In genomic region chr5:102223542-102224444, GRCh38 we compare ENCODE assay signal across 8 cellular contexts.
A peak's percentile ranks its signal among the peaks of the same experiment; 100 is the strongest.
DNase-seq lines count a peak whose midpoint lies in the region; ATAC-seq and TF ChIP-seq lines count a peak whose summit lies in the region.

No MANE protein-coding gene starts in this region.

- no peaks in the 10 kb centered on the region for H3K36me3 ChIP-seq in CD8-positive, alpha-beta T cell (ENCODE audit: insufficient read depth, low read length)
- no peaks in the 10 kb centered on the region for H3K36me3 ChIP-seq in sigmoid colon

- DNase-seq in CD8-positive, alpha-beta T cell, result no peak
- peak; percentile 57 for DNase-seq in Jurkat, Clone E6-1 (ENCODE audit: low read depth, low spot score)
- DNase-seq in SW 1271 (lab: John Stamatoyannopoulos, UW), result peak; percentile 15 to 25
- peak; percentile 39 for DNase-seq in iris pigment epithelial cell (ENCODE audit: low read depth)
- no peak for DNase-seq in sigmoid colon
- DNase-seq in posterior vena cava (ENCODE audit: low spot score), result no peak

- H3K9me3 ChIP-seq in CD8-positive, alpha-beta T cell (ENCODE audit: low read length), result no peaks in the 10 kb centered on the region
- H3K9me3 ChIP-seq in sigmoid colon, result peaks cover 0 to 3% (median 0%) of the 10 kb centered on the region in 4 donors

- no peaks in the 10 kb centered on the region for H3K4me1 ChIP-seq in CD8-positive, alpha-beta T cell (ENCODE audit: insufficient read depth, low read length)
- H3K4me1 ChIP-seq in sigmoid colon, result no peaks in the 10 kb centered on the region

- H3K4me3 ChIP-seq in CD8-positive, alpha-beta T cell (ENCODE audit: low read depth, low read length), result no peak overlapping the region
- H3K4me3 ChIP-seq in Jurkat, Clone E6-1 (ENCODE audit: low read length), result no peak overlapping the region
- no peak overlapping the region for H3K4me3 ChIP-seq in sigmoid colon

- H3K27me3 Mint-ChIP-seq in CD8-positive, alpha-beta T cell (ENCODE audit: low read depth), result peaks cover 2% of the 10 kb centered on the region

- no peak overlapping the region for H3K4me3 Mint-ChIP-seq in CD8-positive, alpha-beta T cell

- peak; percentile 86 for TF ChIP-seq CTCF in CD8-positive, alpha-beta T cell (IDR thresholded peaks at IDR 0.05)
- peak in 2 of 4 experiments; percentile 32 to 54 for TF ChIP-seq CTCF in sigmoid colon (IDR thresholded peaks at IDR 0.05)

- no peak for ATAC-seq in CD8-positive, alpha-beta T cell
- ATAC-seq in GM18868 (IDR thresholded peaks at IDR 0.05; ENCODE audit: unreplicated experiment) (peak; percentile 74), HG02571 (IDR thresholded peaks at IDR 0.05; ENCODE audit: unreplicated experiment) (no peak)

- no peaks in the 10 kb centered on the region for H3K4me1 Mint-ChIP-seq in CD8-positive, alpha-beta T cell (ENCODE audit: low read depth)

- H3K27ac ChIP-seq in CD8-positive, alpha-beta T cell (ENCODE audit: low read depth, low read length), result no peak overlapping the region
- H3K27ac ChIP-seq in sigmoid colon, result no peak overlapping the region

- TF ChIP-seq EP300 in sigmoid colon (IDR thresholded peaks at IDR 0.05), result no peak

- 45 to 79% methylated on average over 5 of the region's 5 CpGs for WGBS in sigmoid colon, 2 donors

- no peak overlapping the region for H3K27ac Mint-ChIP-seq in CD8-positive, alpha-beta T cell

- CTCF ChIA-PET in CD8-positive, alpha-beta T cell (lab: Charles Lee), result interaction anchor here (0.8 kb wide), 1 partner anchor 8 kb away, joined by 3 read pairs; no protein-coding TSS in a partner anchor

- H3K9me3 Mint-ChIP-seq in CD8-positive, alpha-beta T cell, result no peaks in the 10 kb centered on the region

- POLR2A ChIA-PET in CD8-positive, alpha-beta T cell (lab: Charles Lee), result no interaction called here

- TF ChIP-seq POLR2A in sigmoid colon (IDR thresholded peaks at IDR 0.05), result no peak

- intact Hi-C loops in CD8-positive, alpha-beta T cell (cut with DNase I, micrococcal nuclease), result loop anchor here (2.0 to 5.0 kb wide), 3 partner anchors 1601 to 1793 kb away; no protein-coding TSS in a partner anchor
- intact Hi-C loops in sigmoid colon (cut with DNase I), result no loop called here
- intact Hi-C loops in posterior vena cava (cut with DNase I), result no loop called here

- no peaks in the 10 kb centered on the region for H3K27me3 ChIP-seq in CD8-positive, alpha-beta T cell (ENCODE audit: insufficient read depth, low read length)
- H3K27me3 ChIP-seq in sigmoid colon, result no peaks in the 10 kb centered on the region

- no peaks in the 10 kb centered on the region for H3K36me3 Mint-ChIP-seq in CD8-positive, alpha-beta T cell

Comparison
In these comparisons a context has a peak if more than half of its experiments do, and no peak if none do; other contexts are left out.
1. DNase-seq: peak in Jurkat, Clone E6-1 (single experiment), SW 1271 (2 of 2) and iris pigment epithelial cell (single experiment); none in CD8-positive, alpha-beta T cell (0 of 7), sigmoid colon (single experiment) and posterior vena cava (single experiment).
2. intact Hi-C loops: an anchor here in CD8-positive, alpha-beta T cell (2.0 to 5.0 kb wide); none called in sigmoid colon and posterior vena cava.